ENCODE assay signal across 11 cellular contexts in the genomic region with DNA sequence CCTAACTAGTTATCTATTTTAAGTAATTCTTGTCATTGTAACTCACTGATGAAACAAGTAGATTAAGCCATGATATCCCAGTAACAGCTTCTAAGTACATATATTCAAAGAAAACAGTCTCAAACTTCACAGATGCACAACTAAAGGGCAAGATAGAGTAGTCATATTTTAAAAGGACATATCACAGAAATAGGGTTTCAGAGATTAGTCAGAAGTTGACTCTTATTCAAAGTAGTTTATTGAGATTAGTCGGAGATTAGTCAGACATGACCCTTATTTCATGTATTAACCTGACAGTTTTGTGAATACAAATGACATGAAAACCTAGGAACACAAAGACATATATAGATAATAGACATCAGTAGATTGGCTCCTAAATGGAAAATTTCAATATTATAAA. TPM values are rescaled to one million over a fixed set of nuclear protein-coding genes. Genes with fewer than 3 reads are reported as not detected.
DNase-seq lines count a peak whose midpoint lies in the region; ATAC-seq and TF ChIP-seq lines count a peak whose summit lies in the region.
"Had no signal": no experiment of that assay in that cellular context is flagged by ENCODE, and none has a peak within 500 bp of the region (broad histone marks: within the 10 kb centered on the region; RNA-seq: fewer than 3 reads in every experiment).

No MANE protein-coding gene starts in this region.

- H3K79me1 ChIP-seq in mesendoderm (ENCODE audit: low read length), result no peaks in the 10 kb centered on the region

- no peak overlapping the region for H3K56ac ChIP-seq in mesendoderm (ENCODE audit: low read length)

- H3K4me1 ChIP-seq in BE2C (no peaks in the 10 kb centered on the region), mesendoderm (ENCODE audit: control insufficient read depth, low read depth, low read length) (no peaks in the 10 kb centered on the region)

- no peaks in the 10 kb centered on the region for H3K79me2 ChIP-seq in mesendoderm (ENCODE audit: control insufficient read depth, insufficient read depth, low read length)
- H3K79me2 ChIP-seq: hepatocyte had no signal

- H3K9me3 Mint-ChIP-seq in glutamatergic neuron (ENCODE audit: unreplicated experiment), result no peaks in the 10 kb centered on the region

- H3K4me3 ChIP-seq in BE2C (ENCODE audit: low read depth, low read length) (no peak overlapping the region), mesendoderm (ENCODE audit: low read length) (no peak overlapping the region)
- H3K4me3 ChIP-seq: hepatocyte had no signal

- H3K9ac ChIP-seq in mesendoderm (ENCODE audit: low read length), result no peak overlapping the region

- no peak overlapping the region for H3K27ac ChIP-seq in mesendoderm (ENCODE audit: low read depth, low read length)
- H3K27ac ChIP-seq: hepatocyte had no signal

- H3K27me3 ChIP-seq in BE2C (no peaks in the 10 kb centered on the region), mesendoderm (ENCODE audit: insufficient read depth, low read length, poor library complexity) (no peaks in the 10 kb centered on the region)
- H3K27me3 ChIP-seq: hepatocyte had no signal

- no peak overlapping the region for H2BK5ac ChIP-seq in mesendoderm (ENCODE audit: low read length)

- H2BK15ac ChIP-seq in mesendoderm (replicated peaks; ENCODE audit: low read depth), result no peak overlapping the region

- peak; percentile 33 for DNase-seq in fibroblast of peridontal ligament (ENCODE audit: extremely low read depth)
- no peak for DNase-seq in stimulated activated CD4-positive, alpha-beta T cell treated with anti-CD3 and anti-CD28 coated beads, Interleukin-1b, Interleukin-23, amount 100 ng/mL, for 48 hours
- DNase-seq in BE2C, result no peak
- DNase-seq in mesendoderm, result no peak
- no peak for DNase-seq in glutamatergic neuron
- DNase-seq: activated CD8-positive, alpha-beta memory T cell treated with anti-CD3 and anti-CD28 coated beads, Interleukin-2, amount 50 U/mL, for 48 hours; NCI-H748 treated with DMSO at 0.1 percent for 48 hours had no signal

- no peak overlapping the region for H3K23ac ChIP-seq in mesendoderm (ENCODE audit: low read length)

- H3K36me3 ChIP-seq in BE2C (no peaks in the 10 kb centered on the region), mesendoderm (ENCODE audit: control insufficient read depth, insufficient read depth, low read length) (no peaks in the 10 kb centered on the region)

- H3K18ac ChIP-seq in mesendoderm (ENCODE audit: low read length), result no peak overlapping the region

- H4K5ac ChIP-seq in mesendoderm (ENCODE audit: low read length), result no peak overlapping the region

- ATAC-seq in GM18519 (IDR thresholded peaks at IDR 0.05; ENCODE audit: low FRiP score, unreplicated experiment) (peak; percentile 98), GM21723 (IDR thresholded peaks at IDR 0.05; ENCODE audit: unreplicated experiment) (peak; percentile 89), HG03469 (IDR thresholded peaks at IDR 0.05; ENCODE audit: unreplicated experiment) (peak; percentile 97)

- H3K27ac Mint-ChIP-seq in glutamatergic neuron (ENCODE audit: unreplicated experiment), result no peak overlapping the region

- H3K36me3 Mint-ChIP-seq in glutamatergic neuron (ENCODE audit: unreplicated experiment), result no peaks in the 10 kb centered on the region

- H3K4me2 ChIP-seq in mesendoderm (ENCODE audit: low read length), result no peak overlapping the region
- H3K4me2 ChIP-seq: hepatocyte had no signal

- H4K8ac ChIP-seq in mesendoderm (ENCODE audit: low read depth, low read length), result no peak overlapping the region

- WGBS in mesendoderm (ENCODE audit: extremely low coverage, insufficient coverage, low lambda C conversion rate), result no CpG with 5 or more reads among the region's 1 CpG

- no peaks in the 10 kb centered on the region for H3K9me3 ChIP-seq in BE2C

- TF ChIP-seq CTCF in BE2C (IDR thresholded peaks at IDR 0.05; ENCODE audit: low read depth, low read length) (no peak), glutamatergic neuron (IDR thresholded peaks at IDR 0.05; ENCODE audit: partially characterized antibody, unreplicated experiment) (no peak)

- no peak overlapping the region for H2BK120ac ChIP-seq in mesendoderm (ENCODE audit: low read depth, low read length)

- no peak overlapping the region for H3K4ac ChIP-seq in mesendoderm (ENCODE audit: low read depth, low read length)

- no peaks in the 10 kb centered on the region for H3K27me3 Mint-ChIP-seq in glutamatergic neuron (ENCODE audit: unreplicated experiment)

- H3K4me3 Mint-ChIP-seq in glutamatergic neuron (ENCODE audit: unreplicated experiment), result no peak overlapping the region

- H3K4me1 Mint-ChIP-seq in glutamatergic neuron (ENCODE audit: low read depth, unreplicated experiment), result peaks cover 9% of the 10 kb centered on the region

- no peak overlapping the region for H2AK5ac ChIP-seq in mesendoderm (ENCODE audit: low read length)

RNA-seq across cellular contexts. Expression of a gene that starts 15.9 kb away (rescaled TPM):
- polyA plus RNA-seq in BE2C (2012; ENCODE audit: insufficient read depth, insufficient read length, low read depth), result 2.1 TPM
- 8.7 TPM for polyA plus RNA-seq in mesendoderm (2013, experiment 1 of 2)
- 14.8 TPM for polyA plus RNA-seq in mesendoderm (2013, experiment 2 of 2)
- 1.7 TPM for total RNA-seq in glutamatergic neuron (ENCODE audit: unreplicated experiment)

RNA-seq across cellular contexts. Expression of a gene that starts 35.0 kb away (rescaled TPM):
- 7.5 TPM for polyA plus RNA-seq in BE2C (2012; ENCODE audit: insufficient read depth, insufficient read length, low read depth)
- 20.5 TPM for polyA plus RNA-seq in mesendoderm (2013, experiment 1 of 2)
- polyA plus RNA-seq in mesendoderm (2013, experiment 2 of 2), result 19.6 TPM
- total RNA-seq in glutamatergic neuron (ENCODE audit: unreplicated experiment), result 25.3 TPM

RNA-seq across cellular contexts. Expression of a gene that starts 35.1 kb away (rescaled TPM):
- 13.0 TPM for polyA plus RNA-seq in BE2C (2012; ENCODE audit: insufficient read depth, insufficient read length, low read depth)
- 25.1 TPM for polyA plus RNA-seq in mesendoderm (2013, experiment 1 of 2)
- polyA plus RNA-seq in mesendoderm (2013, experiment 2 of 2), result 25.3 TPM
- 20.9 TPM for total RNA-seq in glutamatergic neuron (ENCODE audit: unreplicated experiment)
